12 cellular contexts compared by ENCODE assay signal in the genomic region with DNA sequence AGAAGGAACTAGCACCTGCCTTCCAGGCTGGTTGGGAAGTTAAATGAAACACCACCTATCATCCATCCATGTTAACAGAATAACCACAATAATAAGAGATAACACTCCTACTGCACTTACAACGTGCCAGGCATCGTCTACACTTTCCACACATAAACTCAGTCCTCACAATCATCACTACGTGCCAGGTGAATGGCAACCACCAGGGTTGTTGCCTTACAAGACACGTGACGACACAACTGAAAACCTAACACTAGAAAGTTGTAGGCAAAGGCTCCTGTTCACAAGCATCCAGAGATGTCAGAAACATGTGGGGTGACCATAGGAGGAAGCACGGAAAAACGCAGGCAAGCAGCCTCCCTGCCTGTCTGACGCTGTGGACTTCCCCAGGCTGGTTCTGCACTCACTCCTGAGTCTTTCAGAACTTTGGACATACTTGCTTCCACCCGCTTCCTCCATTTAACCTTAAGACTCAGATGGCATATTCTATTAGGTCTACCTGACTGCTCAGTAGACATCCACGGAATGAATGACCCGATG. TPM values are rescaled to one million over a fixed set of nuclear protein-coding genes. Genes with fewer than 3 reads are reported as not detected.
DNase-seq lines count a peak whose midpoint lies in the region; ATAC-seq and TF ChIP-seq lines count a peak whose summit lies in the region.
"Had no signal": no experiment of that assay in that cellular context is flagged by ENCODE, and none has a peak within 500 bp of the region (broad histone marks: within the 10 kb centered on the region; RNA-seq: fewer than 3 reads in every experiment).

No MANE protein-coding gene starts in this region.

- no peak for ATAC-seq in GM18861 (IDR thresholded peaks at IDR 0.05; ENCODE audit: unreplicated experiment)

- no peak for TF ChIP-seq CTCF in spleen (IDR thresholded peaks at IDR 0.05 in 8 of 11, conservative IDR thresholded peaks at IDR 0.05 in 3 of 11)

- CTCF ChIA-PET in activated CD4-positive, alpha-beta T cell treated with anti-CD3 and anti-CD28 coated beads, Interleukin-2, amount 10 ng/mL, durations not matched to agents 7 days and 5 days (lab: Charles Lee) = interaction anchor here (1.0 to 4.0 kb wide), 2 partner anchors 9 kb away, joined by 4 to 14 read pairs; no protein-coding TSS in a partner anchor

- POLR2A ChIA-PET in activated CD4-positive, alpha-beta T cell treated with anti-CD3 and anti-CD28 coated beads, Interleukin-2, amount 10 ng/mL, durations not matched to agents 7 days and 5 days (lab: Charles Lee) = interaction anchor here (0.5 kb wide), 1 partner anchor 37 kb away, joined by 3 read pairs; no protein-coding TSS in a partner anchor

- intact Hi-C loops in spleen (cut with DNase I; ENCODE audit: low total_unique reads) = loop anchor here (5.0 kb wide), 1 partner anchor 86 kb away; no protein-coding TSS in a partner anchor

- H3K27ac ChIP-seq in duodenal mucosa (ENCODE audit: low read depth, low read length) = no peak overlapping the region
- H3K27ac ChIP-seq in spleen = peak overlapping the region; percentile 81 to 100 (median 92)

- H3K4me1 ChIP-seq in duodenal mucosa (ENCODE audit: control insufficient read depth in 1 of 2, insufficient read depth in 2 of 2, low read length in 2 of 2) (peaks cover 83 to 97% of the 10 kb centered on the region in 2 donors), spleen (peaks cover 78 to 100% (median 96%) of the 10 kb centered on the region in 6 donors)

- no peaks in the 10 kb centered on the region for H3K9me3 Mint-ChIP-seq in activated CD4-positive, alpha-beta T cell treated with anti-CD3 and anti-CD28 coated beads, Interleukin-2, amount 10 ng/mL, durations not matched to agents 7 days and 5 days

- H3K4me3 ChIP-seq in duodenal mucosa (ENCODE audit: low read depth in 1 of 2, low read length in 2 of 2) (no peak overlapping the region), spleen (peak overlapping the region in 1 of 8 donors; percentile 59)
- H3K4me3 ChIP-seq: MG63 had no signal

- H3K36me3 ChIP-seq in duodenal mucosa (ENCODE audit: control insufficient read depth in 1 of 2, insufficient read depth in 2 of 2, low read length in 2 of 2) (peaks cover 22 to 44% of the 10 kb centered on the region in 2 donors), spleen (peaks cover 0 to 74% (median 10%) of the 10 kb centered on the region in 6 donors)

- WGBS in spleen, 5 donors = 46 to 60% (median 54%) methylated on average over 11 of the region's 11 CpGs

- H3K4me1 Mint-ChIP-seq in activated CD4-positive, alpha-beta T cell treated with anti-CD3 and anti-CD28 coated beads, Interleukin-2, amount 10 ng/mL, durations not matched to agents 7 days and 5 days = peaks cover 100% of the 10 kb centered on the region

- peak overlapping the region; percentile 76 for H3K4me3 Mint-ChIP-seq in activated CD4-positive, alpha-beta T cell treated with anti-CD3 and anti-CD28 coated beads, Interleukin-2, amount 10 ng/mL, durations not matched to agents 7 days and 5 days

- H3K27ac Mint-ChIP-seq in activated CD4-positive, alpha-beta T cell treated with anti-CD3 and anti-CD28 coated beads, Interleukin-2, amount 10 ng/mL, durations not matched to agents 7 days and 5 days = peak overlapping the region; percentile 92

- H3K9me3 ChIP-seq in duodenal mucosa (ENCODE audit: control insufficient read depth in 1 of 2, low read length in 2 of 2) (no peaks in the 10 kb centered on the region), spleen (no peaks in the 10 kb centered on the region)
- H3K9me3 ChIP-seq: MG63 had no signal

- no peaks in the 10 kb centered on the region for H3K27me3 ChIP-seq in duodenal mucosa (ENCODE audit: control insufficient read depth in 1 of 2, insufficient read depth in 2 of 2, low read length in 2 of 2)
- H3K27me3 ChIP-seq in spleen (replicated peaks in 1 of 7) = no peaks in the 10 kb centered on the region
- H3K27me3 ChIP-seq: MG63 had no signal

- H3K36me3 Mint-ChIP-seq in activated CD4-positive, alpha-beta T cell treated with anti-CD3 and anti-CD28 coated beads, Interleukin-2, amount 10 ng/mL, durations not matched to agents 7 days and 5 days (ENCODE audit: low read depth) = peaks cover 55% of the 10 kb centered on the region

- DNase-seq in activated CD4-positive, alpha-beta T cell treated with anti-CD3 and anti-CD28 coated beads, Interleukin-2, amount 10 ng/mL, durations not matched to agents 7 days and 5 days = no peak
- DNase-seq in activated CD4-positive, alpha-beta T cell treated with anti-CD3 and anti-CD28 coated beads, Interleukin-2, amount 50 U/mL, for 48 hours = no peak
- peak; percentile 26 for DNase-seq in MV-4-11 (lab: John Stamatoyannopoulos, UW)
- no peak for DNase-seq in spleen
- no peak for DNase-seq in activated effector memory CD4-positive, alpha-beta T cell treated with Interleukin-2 at 50 U/mL for 16 hours
- no peak for DNase-seq in iPS-NIHi7 (ENCODE audit: extremely low spot score)
- DNase-seq: ACHN; central memory CD4-positive, alpha-beta T cell; MG63; posterior cingulate gyrus had no signal

- peak overlapping the region; percentile 21 to 30 for H3K9ac ChIP-seq in duodenal mucosa (ENCODE audit: low read depth in 1 of 2, low read length in 2 of 2)

- H3K27me3 Mint-ChIP-seq in activated CD4-positive, alpha-beta T cell treated with anti-CD3 and anti-CD28 coated beads, Interleukin-2, amount 10 ng/mL, durations not matched to agents 7 days and 5 days = no peaks in the 10 kb centered on the region

- no peak for TF ChIP-seq POLR2A in spleen (IDR thresholded peaks at IDR 0.05)

RNA-seq across cellular contexts. Expression of gene CAPZB, which starts 7.0 kb away (rescaled TPM):
- 100 to 1,000 TPM; 529 to 567 TPM for total RNA-seq in activated CD4-positive, alpha-beta T cell treated with anti-CD3 and anti-CD28 coated beads, Interleukin-2, amount 10 ng/mL, durations not matched to agents 7 days and 5 days
- total RNA-seq in spleen = 100 to 1,000 TPM; 139 to 386 (median 302) TPM
- 100 to 1,000 TPM; 221 to 281 (median 274) TPM for polyA plus RNA-seq in spleen
